In genomic region chr13:39051157-39051556, GRCh38 we compare ENCODE assay signal across 8 cellular contexts. TPM values are rescaled to one million over a fixed set of nuclear protein-coding genes. Genes with fewer than 3 reads are reported as not detected.
DNase-seq lines count a peak whose midpoint lies in the region; ATAC-seq and TF ChIP-seq lines count a peak whose summit lies in the region.

No MANE protein-coding gene starts in this region.

- peak; percentile 63 for TF ChIP-seq CTCF in foreskin keratinocyte (conservative IDR thresholded peaks at IDR 0.05)

- DNase-seq in DMS153 (lab: John Stamatoyannopoulos, UW) (peak; percentile 52), HT-29 (ENCODE audit: low spot score) (peak; percentile 32), RKO (ENCODE audit: low spot score) (peak; percentile 79), foreskin keratinocyte (peak; percentile 10 to 21), NCI-H187 (lab: John Stamatoyannopoulos, UW) (no peak)
- DNase-seq in activated CD4-positive, alpha-beta T cell treated with anti-CD3 and anti-CD28 coated beads for 4 hours = no peak

- H3K27ac ChIP-seq in foreskin keratinocyte = no peak overlapping the region

- ATAC-seq in foreskin keratinocyte (no peak), GM21786 (IDR thresholded peaks at IDR 0.05; ENCODE audit: unreplicated experiment) (no peak), HG02623 (IDR thresholded peaks at IDR 0.05; ENCODE audit: unreplicated experiment) (no peak)

- peaks cover 7% of the 10 kb centered on the region for H3K4me1 ChIP-seq in foreskin keratinocyte

- H3K27me3 ChIP-seq in foreskin keratinocyte = no peaks in the 10 kb centered on the region

RNA-seq across cellular contexts. Expression of gene NHLRC3, which starts 12.9 kb away (rescaled TPM):
- 11.3 and 13.3 TPM in 2 replicates for total RNA-seq in HT-29 (2014; rRNA removed; shearing (Covaris generic))
- total RNA-seq in foreskin keratinocyte = 8.3 and 9.0 TPM in 2 replicates
- polyA plus RNA-seq in foreskin keratinocyte = 3.7 TPM in 2 replicates

RNA-seq across cellular contexts. Expression of gene PROSER1, which starts 13.3 kb away (rescaled TPM):
- 29.7 and 34.4 TPM in 2 replicates for total RNA-seq in HT-29 (2014; rRNA removed; shearing (Covaris generic))
- 18.2 and 20.1 TPM in 2 replicates for total RNA-seq in foreskin keratinocyte
- 12.0 and 12.3 TPM in 2 replicates for polyA plus RNA-seq in foreskin keratinocyte

Comparison
In these comparisons a context has a peak if more than half of its experiments do, and no peak if none do; other contexts are left out.
1. DNase-seq: peak in DMS153 (single experiment), HT-29 (single experiment), RKO (single experiment) and foreskin keratinocyte (2 of 2); none in NCI-H187 (0 of 2) and activated CD4-positive, alpha-beta T cell treated with anti-CD3 and anti-CD28 coated beads for 4 hours (0 of 2).